ENCODE assay signal across 16 cellular contexts in the genomic region with DNA sequence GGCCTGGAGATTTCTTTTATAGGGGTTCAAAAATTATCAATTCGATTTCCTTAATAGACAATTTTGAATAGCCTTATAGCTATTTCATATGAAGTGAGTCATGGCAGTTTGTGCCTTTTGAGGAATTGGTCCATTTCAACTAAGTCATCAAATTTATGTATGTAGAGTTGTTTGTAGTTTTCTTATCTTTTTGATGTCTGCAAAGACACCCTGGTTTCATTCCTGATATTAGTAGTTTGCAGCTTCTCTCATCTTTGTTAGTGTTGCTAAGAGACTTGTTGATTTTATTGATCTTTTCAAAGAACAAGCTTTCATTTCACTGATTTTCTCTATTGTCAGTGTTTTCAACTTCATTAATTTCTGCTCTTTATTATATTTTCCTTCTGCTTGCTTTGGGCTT.
"Had no signal": no experiment of that assay in that cellular context is flagged by ENCODE, and none has a peak within 500 bp of the region (broad histone marks: within the 10 kb centered on the region; RNA-seq: fewer than 3 reads in every experiment).

No MANE protein-coding gene starts in this region.

- H3K27ac Mint-ChIP-seq: type B pancreatic cell had no signal

- H3K27me3 ChIP-seq: adrenal gland, cardiac muscle cell, dorsolateral prefrontal cortex, gastrocnemius medialis, heart left ventricle, SJSA1 had no signal

- H3K9me3 ChIP-seq: adrenal gland, gastrocnemius medialis, heart left ventricle, prostate gland, SJSA1 had no signal

- H3K4me3 Mint-ChIP-seq: immature natural killer cell; stimulated activated naive CD8-positive, alpha-beta T cell treated with anti-CD3 and anti-CD28 coated beads, Interleukin-15, Interleukin-2, amounts not matched to agents 100 ng/mL and 50 ng/mL, for 24 hours; type B pancreatic cell had no signal

- ATAC-seq: gastrocnemius medialis, heart left ventricle, right cardiac atrium had no signal

- H3K9me3 Mint-ChIP-seq: immature natural killer cell; stimulated activated naive CD8-positive, alpha-beta T cell treated with anti-CD3 and anti-CD28 coated beads, Interleukin-15, Interleukin-2, amounts not matched to agents 100 ng/mL and 50 ng/mL, for 24 hours had no signal

- DNase-seq: activated naive CD4-positive, alpha-beta T cell treated with Interleukin-2 at 50 U/mL for 16 hours; adrenal gland; dorsolateral prefrontal cortex; erythroblast; gastrocnemius medialis; heart left ventricle; immature natural killer cell; mesendoderm; right cardiac atrium; small intestine; stimulated activated CD4-positive, alpha-beta T cell treated with anti-CD3 and anti-CD28 coated beads, Interleukin-4, amount 100 ng/mL, for 24 hours had no signal

- H3K27me3 Mint-ChIP-seq: stimulated activated naive CD8-positive, alpha-beta T cell treated with anti-CD3 and anti-CD28 coated beads, Interleukin-15, Interleukin-2, amounts not matched to agents 100 ng/mL and 50 ng/mL, for 24 hours; type B pancreatic cell had no signal

- H3K27ac ChIP-seq: adrenal gland, cardiac muscle cell, dorsolateral prefrontal cortex, gastrocnemius medialis, heart left ventricle, prostate gland, SJSA1 had no signal
